Comparison of ENCODE assay signal across 1 cellular context in genomic region chr15:66589429-66589828, GRCh38. TPM values are rescaled to one million over a fixed set of nuclear protein-coding genes. Genes with fewer than 3 reads are reported as not detected.
"Had no signal": no experiment of that assay in that cellular context is flagged by ENCODE, and none has a peak within 500 bp of the region (broad histone marks: within the 10 kb centered on the region; RNA-seq: fewer than 3 reads in every experiment).

No MANE protein-coding gene starts in this region.

RNA-seq across cellular contexts. Expression of gene LCTL, which starts 23.6 kb away (rescaled TPM):
- total RNA-seq: HT-29 had no signal
